In the genomic region with DNA sequence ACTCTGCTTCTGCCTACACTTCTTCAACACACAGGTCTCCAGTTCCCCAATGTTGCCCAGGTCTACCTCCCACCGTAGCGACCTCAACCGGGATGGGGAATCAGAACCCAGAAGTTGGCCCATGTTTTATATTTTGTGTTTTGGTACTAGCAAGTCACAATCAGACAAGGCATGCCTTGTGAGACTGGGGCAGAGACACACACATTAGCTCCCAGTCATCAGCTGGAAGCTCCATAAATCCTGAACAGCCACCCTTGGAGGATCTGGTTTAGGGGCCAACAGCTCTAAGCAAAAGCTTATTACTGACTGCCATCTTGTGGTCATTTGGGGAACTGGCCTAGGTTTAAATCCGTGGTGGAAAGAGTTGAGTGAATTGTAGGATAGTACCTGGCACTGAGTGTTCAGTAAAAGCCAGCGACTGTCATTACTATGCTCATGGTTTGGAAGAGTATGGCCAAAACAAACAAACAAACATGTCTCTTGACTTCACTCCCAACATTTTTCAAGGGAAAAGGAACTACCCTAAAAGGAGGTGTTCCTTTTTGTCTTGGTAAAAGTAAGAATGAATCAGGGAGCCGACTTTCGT, we compare ENCODE assay signal across 8 cellular contexts. TPM values are rescaled to one million over a fixed set of nuclear protein-coding genes. Genes with fewer than 3 reads are reported as not detected.
DNase-seq lines count a peak whose midpoint lies in the region; ATAC-seq, FAIRE-seq and TF ChIP-seq lines count a peak whose summit lies in the region.

No MANE protein-coding gene starts in this region.

- DNase-seq in NCI-H1105 (lab: John Stamatoyannopoulos, UW) (peak; percentile 67), SK-N-SH (peak; percentile 77), urothelium cell line (ENCODE audit: low spot score) (peak; percentile 80), posterior vena cava (ENCODE audit: low spot score) (no peak)
- peak; percentile 93 for DNase-seq in activated naive CD4-positive, alpha-beta T cell treated with anti-CD3 and anti-CD28 coated beads for 36 hours

- H3K36me3 ChIP-seq in SK-N-SH (replicated peaks in 1 of 2; ENCODE audit: control insufficient read depth in 1 of 2, insufficient read depth in 2 of 2, low read length in 1 of 2), result no peaks in the 10 kb centered on the region
- H3K36me3 ChIP-seq in gastroesophageal sphincter, result no peaks in the 10 kb centered on the region
- H3K36me3 ChIP-seq in parathyroid adenoma (ENCODE audit: control insufficient read depth, insufficient read depth, low read length), result no peaks in the 10 kb centered on the region

- no peak for FAIRE-seq in urothelium cell line (lab: Jason Lieb, UNC)

- H3K27me3 ChIP-seq in SK-N-SH (ENCODE audit: insufficient read depth) (no peaks in the 10 kb centered on the region), gastroesophageal sphincter (no peaks in the 10 kb centered on the region), parathyroid adenoma (ENCODE audit: control insufficient read depth, insufficient read depth, low read length) (no peaks in the 10 kb centered on the region)

- POLR2A ChIA-PET in SK-N-SH (lab: Yijun Ruan, JAX), result interaction anchor here (0.5 to 1.1 kb wide), 3 partner anchors 11 to 192 kb away, joined by 3 to 4 read pairs (median 4); no protein-coding TSS in a partner anchor

- no peak for TF ChIP-seq POLR2A in gastroesophageal sphincter (IDR thresholded peaks at IDR 0.05)

- TF ChIP-seq CTCF in GM12801 (IDR thresholded peaks at IDR 0.05; ENCODE audit: extremely low read depth, insufficient read length), result peak; percentile 81
- peak; percentile 94 for TF ChIP-seq CTCF in SK-N-SH (IDR thresholded peaks at IDR 0.05)
- peak; percentile 95 to 98 (median 96) for TF ChIP-seq CTCF in gastroesophageal sphincter (IDR thresholded peaks at IDR 0.05)
- peak; percentile 98 for TF ChIP-seq CTCF in parathyroid adenoma (IDR thresholded peaks at IDR 0.05)

- H3K36me3 Mint-ChIP-seq in activated naive CD4-positive, alpha-beta T cell treated with anti-CD3 and anti-CD28 coated beads for 36 hours (ENCODE audit: low read depth), result no peaks in the 10 kb centered on the region

- 62% methylated on average over 7 of the region's 7 CpGs for WGBS in SK-N-SH (ENCODE audit: low lambda C conversion rate)
- WGBS in gastroesophageal sphincter (ENCODE audit: low coverage in 1 of 2), 2 donors, result 55 to 57% methylated on average over 6 to 7 of the region's 7 CpGs

- CTCF ChIA-PET in SK-N-SH (lab: Yijun Ruan, JAX), result interaction anchor here (0.6 to 16.3 kb wide), 37 partner anchors 10 to 596 kb away, joined by 3 to 431 read pairs (median 4); a partner anchor contains a TSS
- CTCF ChIA-PET in activated naive CD4-positive, alpha-beta T cell treated with anti-CD3 and anti-CD28 coated beads for 36 hours (lab: Charles Lee), result interaction anchor here (0.6 to 19.0 kb wide), 25 partner anchors 10 to 444 kb away, joined by 3 to 704 read pairs (median 5); a partner anchor contains a TSS

- H2AFZ ChIP-seq in SK-N-SH (ENCODE audit: low read depth) (peak overlapping the region; percentile 65; the same call in 1 of the 2 replicates), parathyroid adenoma (no peak overlapping the region)

- intact Hi-C loops in activated naive CD4-positive, alpha-beta T cell treated with anti-CD3 and anti-CD28 coated beads for 36 hours (cut with micrococcal nuclease), result loop anchor here (1.0 kb wide), 6 partner anchors 105 to 444 kb away; a partner anchor contains a TSS
- intact Hi-C loops in posterior vena cava (cut with DNase I), result no loop called here

- TF ChIP-seq RAD21 in SK-N-SH (IDR thresholded peaks at IDR 0.05; ENCODE audit: low read length), result peak; percentile 99

- no peak overlapping the region; a peak in 1 of 4 replicates for H3K4me3 ChIP-seq in SK-N-SH (ENCODE audit: low read depth in 2 of 2, low read length in 1 of 2)
- no peak overlapping the region for H3K4me3 ChIP-seq in gastroesophageal sphincter
- no peak overlapping the region for H3K4me3 ChIP-seq in parathyroid adenoma (ENCODE audit: low read depth, low read length)

- H3F3A ChIP-seq in SK-N-SH (replicated peaks; ENCODE audit: insufficient read depth), result no peaks in the 10 kb centered on the region

- no peak for TF ChIP-seq EP300 in SK-N-SH (IDR thresholded peaks at IDR 0.05; ENCODE audit: borderline replicate concordance in 1 of 2, low read depth in 1 of 2, low read length in 1 of 2)
- TF ChIP-seq EP300 in gastroesophageal sphincter (IDR thresholded peaks at IDR 0.05), result no peak

- H3K4me1 ChIP-seq in SK-N-SH (ENCODE audit: control insufficient read depth in 1 of 2, insufficient read depth in 2 of 2, low read depth in 1 of 2, low read length in 1 of 2) (peaks cover 0 to 2% of the 10 kb centered on the region in 2 experiments; a peak in 1 of 4 replicates), gastroesophageal sphincter (no peaks in the 10 kb centered on the region), parathyroid adenoma (no peaks in the 10 kb centered on the region)

- no peak overlapping the region for H3K4me3 Mint-ChIP-seq in activated naive CD4-positive, alpha-beta T cell treated with anti-CD3 and anti-CD28 coated beads for 36 hours

- H3K4me1 Mint-ChIP-seq in activated naive CD4-positive, alpha-beta T cell treated with anti-CD3 and anti-CD28 coated beads for 36 hours (ENCODE audit: low read depth), result peaks cover 48% of the 10 kb centered on the region

- H3K9me3 ChIP-seq in SK-N-SH (no peaks in the 10 kb centered on the region), gastroesophageal sphincter (no peaks in the 10 kb centered on the region), parathyroid adenoma (ENCODE audit: control insufficient read depth, low read length) (no peaks in the 10 kb centered on the region)

- H4K20me1 ChIP-seq in SK-N-SH (ENCODE audit: insufficient read depth), result no peaks in the 10 kb centered on the region

- ATAC-seq in gastroesophageal sphincter, result peak; percentile 83

- no peak overlapping the region for H3K9ac ChIP-seq in SK-N-SH
- H3K9ac ChIP-seq in parathyroid adenoma, result no peak overlapping the region

- H3K27ac Mint-ChIP-seq in activated naive CD4-positive, alpha-beta T cell treated with anti-CD3 and anti-CD28 coated beads for 36 hours, result peak overlapping the region; percentile 81

- H3K9me3 Mint-ChIP-seq in activated naive CD4-positive, alpha-beta T cell treated with anti-CD3 and anti-CD28 coated beads for 36 hours, result no peaks in the 10 kb centered on the region

- H3K4me2 ChIP-seq in SK-N-SH (no peak overlapping the region), parathyroid adenoma (ENCODE audit: low read length) (no peak overlapping the region)

- no peaks in the 10 kb centered on the region for H3K9me2 ChIP-seq in SK-N-SH

- no peaks in the 10 kb centered on the region for H3K79me2 ChIP-seq in SK-N-SH (ENCODE audit: insufficient read depth)
- H3K79me2 ChIP-seq in parathyroid adenoma, result no peaks in the 10 kb centered on the region

- no peak overlapping the region for H3K27ac ChIP-seq in SK-N-SH (ENCODE audit: low read depth in 2 of 2, low read length in 1 of 2)
- no peak overlapping the region for H3K27ac ChIP-seq in gastroesophageal sphincter
- H3K27ac ChIP-seq in parathyroid adenoma, result no peak overlapping the region

- no peaks in the 10 kb centered on the region for H3K27me3 Mint-ChIP-seq in activated naive CD4-positive, alpha-beta T cell treated with anti-CD3 and anti-CD28 coated beads for 36 hours (ENCODE audit: low read depth)

TF ChIP-seq in SK-N-SH, 30 proteins besides CTCF, POLR2A, EP300 and RAD21:
- TF ChIP-seq RCOR1 (IDR thresholded peaks at IDR 0.05; ENCODE audit: low read length) (0 out of 2 replicates have a peak, but pooled peaks have one; percentile 30), CHD2 (IDR thresholded peaks at IDR 0.05; ENCODE audit: low read length, partially characterized antibody) (peak; percentile 56), TCF12 (IDR thresholded peaks at IDR 0.05) (no peak), EZH2phosphoT487 (IDR thresholded peaks at IDR 0.05; ENCODE audit: borderline replicate concordance, low read depth) (no peak), SMC3 (IDR thresholded peaks at IDR 0.05; ENCODE audit: low read depth, low read length) (peak; percentile 96)

RNA-seq across cellular contexts. Expression of a gene that starts 40.5 kb away (rescaled TPM):
- 33.9 and 35.3 TPM in 2 replicates for polyA plus RNA-seq in SK-N-SH (2012; rRNA removed)
- 18.9 and 20.6 TPM in 2 replicates for polyA plus RNA-seq in SK-N-SH (2012; cell fraction: cytosol; rRNA removed)
- polyA plus RNA-seq in SK-N-SH (2012; cell fraction: nucleus; rRNA removed), result 90.2 and 138 TPM in 2 replicates
- 100 to 1,000 TPM; 226 to 227 TPM for total RNA-seq in activated naive CD4-positive, alpha-beta T cell treated with anti-CD3 and anti-CD28 coated beads for 36 hours
- total RNA-seq in gastroesophageal sphincter (10 to 100 TPM; 19.0 to 63.8 (median 21.8) TPM), posterior vena cava (10 to 100 TPM; 32.3 to 34.3 TPM)

RNA-seq across cellular contexts. Expression of a gene that starts 47.2 kb away (rescaled TPM):
- 5.3 and 5.5 TPM in 2 replicates for polyA plus RNA-seq in SK-N-SH (2012; rRNA removed)
- polyA plus RNA-seq in SK-N-SH (2012; cell fraction: cytosol; rRNA removed), result 5.4 and 6.0 TPM in 2 replicates
- polyA plus RNA-seq in SK-N-SH (2012; cell fraction: nucleus; rRNA removed), result 8.9 and 9.1 TPM in 2 replicates
- total RNA-seq in activated naive CD4-positive, alpha-beta T cell treated with anti-CD3 and anti-CD28 coated beads for 36 hours, result 10 to 100 TPM; 13.4 to 15.1 TPM
- total RNA-seq in gastroesophageal sphincter, result 1 to 10 TPM; 5.0 to 9.2 (median 8.3) TPM
- 1 to 10 TPM; 6.2 to 8.5 TPM for total RNA-seq in posterior vena cava

RNA-seq across cellular contexts. Expression of a gene that starts 47.5 kb away (rescaled TPM):
- polyA plus RNA-seq in SK-N-SH (2012; rRNA removed), result 1.5 and 2.0 TPM in 2 replicates
- polyA plus RNA-seq in SK-N-SH (2012; cell fraction: cytosol; rRNA removed), result 1.6 and 1.7 TPM in 2 replicates
- 1.3 and 3.0 TPM in 2 replicates for polyA plus RNA-seq in SK-N-SH (2012; cell fraction: nucleus; rRNA removed)
- total RNA-seq in activated naive CD4-positive, alpha-beta T cell treated with anti-CD3 and anti-CD28 coated beads for 36 hours, result under 1 TPM; 0.81 to 0.95 TPM
- under 1 TPM in 1 of 4 donors, not detected in 3; 0.40 TPM for total RNA-seq in gastroesophageal sphincter
- total RNA-seq in posterior vena cava, result 1 to 10 TPM in 1 of 2 donors, under 1 TPM in 1; 0.56 to 2.0 TPM
